Comparison of ENCODE assay signal across 1 cellular context in the genomic region with DNA sequence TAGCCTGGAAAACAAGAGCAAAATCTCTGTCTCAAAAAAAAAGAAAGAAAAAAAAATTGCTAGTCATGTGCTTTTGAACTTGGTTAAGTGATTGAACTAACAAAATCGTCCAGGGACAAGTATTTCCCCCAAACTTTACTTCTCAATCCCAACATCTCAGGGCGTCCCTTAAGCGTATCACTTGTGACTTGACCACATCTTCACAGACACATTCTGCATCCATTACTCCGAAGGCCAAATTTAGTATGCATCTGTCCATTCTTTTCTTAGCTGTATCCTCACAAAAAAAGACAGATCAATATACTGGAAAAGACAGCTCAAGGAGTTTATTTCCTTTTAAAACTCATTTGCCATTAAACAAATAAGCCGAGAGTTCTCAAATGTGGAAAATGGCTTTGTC.
TF ChIP-seq lines count a peak whose summit lies in the region.

No MANE protein-coding gene starts in this region.

TF ChIP-seq in GM23338, 12 proteins besides CTCF, POLR2A, EP300 and RAD21:
- TF ChIP-seq STAT1 (IDR thresholded peaks at IDR 0.05; ENCODE audit: unreplicated experiment) (no peak), EZH2phosphoT487 (IDR thresholded peaks at IDR 0.05; ENCODE audit: unreplicated experiment) (no peak), ZNF331 (CRISPR knock-in tag; IDR thresholded peaks at IDR 0.05; ENCODE audit: low read depth) (no peak), NANOG (IDR thresholded peaks at IDR 0.05; ENCODE audit: borderline replicate concordance) (no peak), JUNB (IDR thresholded peaks at IDR 0.05; ENCODE audit: unreplicated experiment) (no peak), EZH2 (IDR thresholded peaks at IDR 0.05; ENCODE audit: low read depth, unreplicated experiment) (no peak), ETS1 (IDR thresholded peaks at IDR 0.05) (no peak), ZNF114 (CRISPR knock-in tag; IDR thresholded peaks at IDR 0.05) (no peak), REST (IDR thresholded peaks at IDR 0.05; ENCODE audit: unreplicated experiment) (no peak), CREB1 (CRISPR knock-in tag; IDR thresholded peaks at IDR 0.05; ENCODE audit: low read depth) (no peak), POLR2AphosphoS5 (IDR thresholded peaks at IDR 0.05; ENCODE audit: low read depth) (no peak)
- TF ChIP-seq, protein P1, sequence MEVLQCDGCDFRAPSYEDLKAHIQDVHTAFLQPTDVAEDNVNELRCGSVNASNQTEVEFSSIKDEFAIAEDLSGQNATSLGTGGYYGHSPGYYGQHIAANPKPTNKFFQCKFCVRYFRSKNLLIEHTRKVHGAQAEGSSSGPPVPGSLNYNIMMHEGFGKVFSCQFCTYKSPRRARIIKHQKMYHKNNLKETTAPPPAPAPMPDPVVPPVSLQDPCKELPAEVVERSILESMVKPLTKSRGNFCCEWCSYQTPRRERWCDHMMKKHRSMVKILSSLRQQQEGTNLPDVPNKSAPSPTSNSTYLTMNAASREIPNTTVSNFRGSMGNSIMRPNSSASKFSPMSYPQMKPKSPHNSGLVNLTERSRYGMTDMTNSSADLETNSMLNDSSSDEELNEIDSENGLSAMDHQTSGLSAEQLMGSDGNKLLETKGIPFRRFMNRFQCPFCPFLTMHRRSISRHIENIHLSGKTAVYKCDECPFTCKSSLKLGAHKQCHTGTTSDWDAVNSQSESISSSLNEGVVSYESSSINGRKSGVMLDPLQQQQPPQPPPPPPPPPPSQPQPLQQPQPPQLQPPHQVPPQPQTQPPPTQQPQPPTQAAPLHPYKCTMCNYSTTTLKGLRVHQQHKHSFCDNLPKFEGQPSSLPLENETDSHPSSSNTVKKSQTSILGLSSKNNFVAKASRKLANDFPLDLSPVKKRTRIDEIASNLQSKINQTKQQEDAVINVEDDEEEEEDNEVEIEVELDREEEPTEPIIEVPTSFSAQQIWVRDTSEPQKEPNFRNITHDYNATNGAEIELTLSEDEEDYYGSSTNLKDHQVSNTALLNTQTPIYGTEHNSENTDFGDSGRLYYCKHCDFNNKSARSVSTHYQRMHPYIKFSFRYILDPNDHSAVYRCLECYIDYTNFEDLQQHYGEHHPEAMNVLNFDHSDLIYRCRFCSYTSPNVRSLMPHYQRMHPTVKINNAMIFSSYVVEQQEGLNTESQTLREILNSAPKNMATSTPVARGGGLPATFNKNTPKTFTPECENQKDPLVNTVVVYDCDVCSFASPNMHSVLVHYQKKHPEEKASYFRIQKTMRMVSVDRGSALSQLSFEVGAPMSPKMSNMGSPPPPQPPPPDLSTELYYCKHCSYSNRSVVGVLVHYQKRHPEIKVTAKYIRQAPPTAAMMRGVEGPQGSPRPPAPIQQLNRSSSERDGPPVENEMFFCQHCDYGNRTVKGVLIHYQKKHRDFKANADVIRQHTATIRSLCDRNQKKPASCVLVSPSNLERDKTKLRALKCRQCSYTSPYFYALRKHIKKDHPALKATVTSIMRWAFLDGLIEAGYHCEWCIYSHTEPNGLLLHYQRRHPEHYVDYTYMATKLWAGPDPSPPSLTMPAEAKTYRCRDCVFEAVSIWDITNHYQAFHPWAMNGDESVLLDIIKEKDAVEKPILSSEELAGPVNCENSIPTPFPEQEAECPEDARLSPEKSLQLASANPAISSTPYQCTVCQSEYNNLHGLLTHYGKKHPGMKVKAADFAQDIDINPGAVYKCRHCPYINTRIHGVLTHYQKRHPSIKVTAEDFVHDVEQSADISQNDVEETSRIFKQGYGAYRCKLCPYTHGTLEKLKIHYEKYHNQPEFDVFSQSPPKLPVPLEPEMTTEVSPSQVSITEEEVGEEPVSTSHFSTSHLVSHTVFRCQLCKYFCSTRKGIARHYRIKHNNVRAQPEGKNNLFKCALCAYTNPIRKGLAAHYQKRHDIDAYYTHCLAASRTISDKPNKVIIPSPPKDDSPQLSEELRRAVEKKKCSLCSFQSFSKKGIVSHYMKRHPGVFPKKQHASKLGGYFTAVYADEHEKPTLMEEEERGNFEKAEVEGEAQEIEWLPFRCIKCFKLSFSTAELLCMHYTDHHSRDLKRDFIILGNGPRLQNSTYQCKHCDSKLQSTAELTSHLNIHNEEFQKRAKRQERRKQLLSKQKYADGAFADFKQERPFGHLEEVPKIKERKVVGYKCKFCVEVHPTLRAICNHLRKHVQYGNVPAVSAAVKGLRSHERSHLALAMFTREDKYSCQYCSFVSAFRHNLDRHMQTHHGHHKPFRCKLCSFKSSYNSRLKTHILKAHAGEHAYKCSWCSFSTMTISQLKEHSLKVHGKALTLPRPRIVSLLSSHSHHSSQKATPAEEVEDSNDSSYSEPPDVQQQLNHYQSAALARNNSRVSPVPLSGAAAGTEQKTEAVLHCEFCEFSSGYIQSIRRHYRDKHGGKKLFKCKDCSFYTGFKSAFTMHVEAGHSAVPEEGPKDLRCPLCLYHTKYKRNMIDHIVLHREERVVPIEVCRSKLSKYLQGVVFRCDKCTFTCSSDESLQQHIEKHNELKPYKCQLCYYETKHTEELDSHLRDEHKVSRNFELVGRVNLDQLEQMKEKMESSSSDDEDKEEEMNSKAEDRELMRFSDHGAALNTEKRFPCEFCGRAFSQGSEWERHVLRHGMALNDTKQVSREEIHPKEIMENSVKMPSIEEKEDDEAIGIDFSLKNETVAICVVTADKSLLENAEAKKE (CRISPR knock-in tag; IDR thresholded peaks at IDR 0.05) = no peak
